In the genomic region with DNA sequence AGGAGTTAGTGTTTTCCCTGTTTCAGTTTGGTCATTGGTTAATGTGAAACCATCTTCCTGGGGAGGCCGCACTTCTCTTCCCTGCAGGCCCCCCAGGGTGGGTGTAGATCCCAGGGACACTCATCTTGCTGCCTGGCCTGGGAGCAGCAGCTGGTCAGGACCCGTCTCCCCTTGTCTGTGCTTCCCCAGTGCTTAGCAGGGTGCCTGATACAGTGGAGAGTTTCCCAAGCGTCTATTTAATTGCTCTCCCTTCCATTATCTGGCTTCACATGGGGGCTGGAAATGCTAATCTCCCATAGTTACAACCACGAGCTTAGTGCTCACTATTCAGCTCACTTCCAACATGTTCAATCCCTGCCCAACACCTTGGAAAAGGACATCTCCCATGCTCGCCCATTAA, we compare ENCODE assay signal across 1 cellular context.
TF ChIP-seq lines count a peak whose summit lies in the region.

No MANE protein-coding gene starts in this region.

TF ChIP-seq in H1, 55 proteins besides CTCF, POLR2A, EP300 and RAD21 (continued from another document):
- TF ChIP-seq E2F6 (IDR thresholded peaks at IDR 0.05) = no peak
- no peak for TF ChIP-seq SP2 (IDR thresholded peaks at IDR 0.05; ENCODE audit: low read length)
- TF ChIP-seq KDM5A (IDR thresholded peaks at IDR 0.05; ENCODE audit: low read length) = no peak
- no peak for TF ChIP-seq NRF1 (IDR thresholded peaks at IDR 0.05; ENCODE audit: low read depth, low read length)
- no peak for TF ChIP-seq BCL11A (IDR thresholded peaks at IDR 0.05; ENCODE audit: low read depth in 2 of 2, low read length in 2 of 2)
- no peak for TF ChIP-seq PHF8 (conservative IDR thresholded peaks at IDR 0.05; ENCODE audit: low read depth, low read length)
- TF ChIP-seq, protein P1, sequence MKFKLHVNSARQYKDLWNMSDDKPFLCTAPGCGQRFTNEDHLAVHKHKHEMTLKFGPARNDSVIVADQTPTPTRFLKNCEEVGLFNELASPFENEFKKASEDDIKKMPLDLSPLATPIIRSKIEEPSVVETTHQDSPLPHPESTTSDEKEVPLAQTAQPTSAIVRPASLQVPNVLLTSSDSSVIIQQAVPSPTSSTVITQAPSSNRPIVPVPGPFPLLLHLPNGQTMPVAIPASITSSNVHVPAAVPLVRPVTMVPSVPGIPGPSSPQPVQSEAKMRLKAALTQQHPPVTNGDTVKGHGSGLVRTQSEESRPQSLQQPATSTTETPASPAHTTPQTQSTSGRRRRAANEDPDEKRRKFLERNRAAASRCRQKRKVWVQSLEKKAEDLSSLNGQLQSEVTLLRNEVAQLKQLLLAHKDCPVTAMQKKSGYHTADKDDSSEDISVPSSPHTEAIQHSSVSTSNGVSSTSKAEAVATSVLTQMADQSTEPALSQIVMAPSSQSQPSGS (IDR thresholded peaks at IDR 0.05; ENCODE audit: low read length) = no peak
- TF ChIP-seq RXRA (IDR thresholded peaks at IDR 0.05; ENCODE audit: insufficient read depth, low read depth, low read length) = no peak
